In the genomic region with DNA sequence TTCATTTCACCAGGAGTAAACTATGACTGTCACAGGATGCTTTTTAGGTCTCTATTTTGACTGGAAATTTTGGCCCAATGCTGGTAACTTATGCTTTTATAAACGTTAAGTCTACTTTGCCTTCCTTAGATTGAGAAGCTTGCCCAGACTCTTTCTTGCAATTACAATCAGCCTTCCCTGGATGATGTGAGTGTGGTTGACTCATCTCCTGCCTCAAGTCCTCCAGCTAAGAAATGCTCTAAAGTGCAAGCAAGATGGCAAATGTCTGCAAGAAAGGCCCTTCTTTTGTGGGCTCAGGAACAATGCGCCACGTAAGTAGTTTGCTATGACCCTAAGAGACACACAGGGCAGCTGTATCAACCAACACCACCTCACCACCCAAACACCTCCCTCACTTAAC, we compare ENCODE assay signal across 21 cellular contexts.
DNase-seq lines count a peak whose midpoint lies in the region; ATAC-seq, FAIRE-seq and TF ChIP-seq lines count a peak whose summit lies in the region.
"Had no signal": no experiment of that assay in that cellular context is flagged by ENCODE, and none has a peak within 500 bp of the region (broad histone marks: within the 10 kb centered on the region; RNA-seq: fewer than 3 reads in every experiment).

No MANE protein-coding gene starts in this region.

- ATAC-seq in activated naive CD4-positive, alpha-beta T cell treated with anti-CD3 and anti-CD28 coated beads, Interleukin-2, amount 50 U/mL, for 72 hours, result no peak
- no peak for ATAC-seq in left ventricle myocardium superior
- ATAC-seq: GM12878, PC-3 had no signal

- no peak overlapping the region for H3K4me3 ChIP-seq in bronchial epithelial cell (ENCODE audit: low read depth, low read length)
- no peak overlapping the region for H3K4me3 ChIP-seq in fibroblast of villous mesenchyme (ENCODE audit: low read depth, low read length)
- H3K4me3 ChIP-seq: GM12878, MG63, SJSA1 had no signal

- intact Hi-C loops in left ventricle myocardium superior (cut with micrococcal nuclease), result no loop called here

- no peaks in the 10 kb centered on the region for H3K9me3 Mint-ChIP-seq in activated naive CD4-positive, alpha-beta T cell treated with anti-CD3 and anti-CD28 coated beads, Interleukin-2, amount 10 ng/mL, durations not matched to agents 7 days and 5 days
- no peaks in the 10 kb centered on the region for H3K9me3 Mint-ChIP-seq in activated naive CD4-positive, alpha-beta T cell treated with anti-CD3 and anti-CD28 coated beads, Interleukin-2, amount 50 U/mL, for 72 hours

- peaks cover 22% of the 10 kb centered on the region for H3K4me1 Mint-ChIP-seq in activated naive CD4-positive, alpha-beta T cell treated with anti-CD3 and anti-CD28 coated beads, Interleukin-2, amount 10 ng/mL, durations not matched to agents 7 days and 5 days
- H3K4me1 Mint-ChIP-seq: CD14-positive monocyte had no signal

- no peaks in the 10 kb centered on the region for H3K27me3 Mint-ChIP-seq in activated naive CD4-positive, alpha-beta T cell treated with anti-CD3 and anti-CD28 coated beads, Interleukin-2, amount 10 ng/mL, durations not matched to agents 7 days and 5 days

- CTCF ChIA-PET in activated naive CD4-positive, alpha-beta T cell treated with anti-CD3 and anti-CD28 coated beads, Interleukin-2, amount 10 ng/mL, durations not matched to agents 7 days and 5 days (lab: Charles Lee), result no interaction called here

- H3K36me3 Mint-ChIP-seq in activated naive CD4-positive, alpha-beta T cell treated with anti-CD3 and anti-CD28 coated beads, Interleukin-2, amount 10 ng/mL, durations not matched to agents 7 days and 5 days, result peaks cover 67% of the 10 kb centered on the region
- H3K36me3 Mint-ChIP-seq in activated naive CD4-positive, alpha-beta T cell treated with anti-CD3 and anti-CD28 coated beads, Interleukin-2, amount 50 U/mL, for 72 hours, result no peaks in the 10 kb centered on the region
- H3K36me3 Mint-ChIP-seq: CD14-positive monocyte had no signal

- H3K27me3 ChIP-seq in bronchial epithelial cell (ENCODE audit: control insufficient read depth, insufficient read depth, low read length), result no peaks in the 10 kb centered on the region
- H3K27me3 ChIP-seq: MG63, SJSA1 had no signal

- peak overlapping the region; percentile 33 for H3K27ac Mint-ChIP-seq in activated naive CD4-positive, alpha-beta T cell treated with anti-CD3 and anti-CD28 coated beads, Interleukin-2, amount 10 ng/mL, durations not matched to agents 7 days and 5 days
- H3K27ac Mint-ChIP-seq in activated naive CD4-positive, alpha-beta T cell treated with anti-CD3 and anti-CD28 coated beads, Interleukin-2, amount 50 U/mL, for 72 hours, result peak overlapping the region in 1 of 2 donors; percentile 40

- no peak overlapping the region for H3K4me3 Mint-ChIP-seq in activated naive CD4-positive, alpha-beta T cell treated with anti-CD3 and anti-CD28 coated beads, Interleukin-2, amount 10 ng/mL, durations not matched to agents 7 days and 5 days
- H3K4me3 Mint-ChIP-seq: CD14-positive monocyte had no signal

- no peak for TF ChIP-seq CTCF in bronchial epithelial cell (IDR thresholded peaks at IDR 0.05; ENCODE audit: insufficient read depth, low read length, severe bottlenecking)
- no peak for TF ChIP-seq CTCF in fibroblast of villous mesenchyme (IDR thresholded peaks at IDR 0.05; ENCODE audit: insufficient read depth, low read depth, low read length)

- FAIRE-seq in bronchial epithelial cell (lab: Jason Lieb, UNC), result peak; percentile 13
- FAIRE-seq: GM12878, GM18507 had no signal

- peaks cover 7% of the 10 kb centered on the region for H3K36me3 ChIP-seq in bronchial epithelial cell (ENCODE audit: control insufficient read depth, insufficient read depth, low read length)
- H3K36me3 ChIP-seq: MG63 had no signal

- no peak for DNase-seq in activated naive CD4-positive, alpha-beta T cell treated with anti-CD3 and anti-CD28 coated beads, Interleukin-2, amount 10 ng/mL, durations not matched to agents 7 days and 5 days
- no peak for DNase-seq in activated naive CD4-positive, alpha-beta T cell treated with anti-CD3 and anti-CD28 coated beads, Interleukin-2, amount 50 U/mL, for 72 hours (ENCODE audit: low spot score in 2 of 2)
- peak; percentile 13 for DNase-seq in bronchial epithelial cell (ENCODE audit: low read depth)
- peak; percentile 9 for DNase-seq in fibroblast of villous mesenchyme (ENCODE audit: low read depth)
- DNase-seq in AG08396 (ENCODE audit: low spot score), result no peak
- no peak for DNase-seq in hepatic stellate cell (ENCODE audit: low spot score)
- DNase-seq in T-helper 2 cell, result no peak
- no peak for DNase-seq in left ventricle myocardium superior
- DNase-seq: COR-L47, DMS153, GOT3, MG63, NCI-H1105, NCI-H1694 treated with DMSO at 0.1 percent for 48 hours, NCI-H446, NCI-H748 treated with DMSO at 0.1 percent for 48 hours, PC-3 had no signal

Comparison
In these comparisons a context has a peak if more than half of its experiments do, and no peak if none do; other contexts are left out.
1. DNase-seq: peak in bronchial epithelial cell (single experiment) and fibroblast of villous mesenchyme (single experiment); none in activated naive CD4-positive, alpha-beta T cell treated with anti-CD3 and anti-CD28 coated beads, Interleukin-2, amount 10 ng/mL, durations not matched to agents 7 days and 5 days (single experiment), activated naive CD4-positive, alpha-beta T cell treated with anti-CD3 and anti-CD28 coated beads, Interleukin-2, amount 50 U/mL, for 72 hours (0 of 2), AG08396 (single experiment), hepatic stellate cell (single experiment), T-helper 2 cell (0 of 5) and left ventricle myocardium superior (single experiment).